In genomic region chrX:102835504-102836146, GRCh38 we compare ENCODE assay signal across 9 cellular contexts.
DNase-seq lines count a peak whose midpoint lies in the region; ATAC-seq and TF ChIP-seq lines count a peak whose summit lies in the region.
"Had no signal": no experiment of that assay in that cellular context is flagged by ENCODE, and none has a peak within 500 bp of the region (broad histone marks: within the 10 kb centered on the region; RNA-seq: fewer than 3 reads in every experiment).

No MANE protein-coding gene starts in this region.

- POLR2A ChIA-PET in CD8-positive, alpha-beta memory T cell (lab: Charles Lee), result no interaction called here

- no peaks in the 10 kb centered on the region for H3K27me3 Mint-ChIP-seq in osteocyte (ENCODE audit: unreplicated experiment)
- H3K27me3 Mint-ChIP-seq in CD8-positive, alpha-beta memory T cell, result peaks cover 0 to 4% of the 10 kb centered on the region in 2 donors
- H3K27me3 Mint-ChIP-seq: activated naive CD8-positive, alpha-beta T cell had no signal

- intact Hi-C loops in heart right ventricle (cut with DNase I) (no loop called here), Right ventricle myocardium inferior (cut with DNase I) (no loop called here)

- no peaks in the 10 kb centered on the region for H3K36me3 Mint-ChIP-seq in osteocyte (ENCODE audit: unreplicated experiment)
- peaks cover 0 to 23% (median 0%) of the 10 kb centered on the region in 3 donors for H3K36me3 Mint-ChIP-seq in CD8-positive, alpha-beta memory T cell

- H3K4me3 ChIP-seq in heart right ventricle, result no peak overlapping the region
- H3K4me3 ChIP-seq in CD8-positive, alpha-beta memory T cell (ENCODE audit: low read length), result no peak overlapping the region

- ATAC-seq in heart right ventricle (no peak), Right ventricle myocardium inferior (no peak)

- CTCF ChIA-PET in CD8-positive, alpha-beta memory T cell (lab: Charles Lee), result no interaction called here

- no peaks in the 10 kb centered on the region for H3K4me1 ChIP-seq in heart right ventricle
- no peaks in the 10 kb centered on the region for H3K4me1 ChIP-seq in CD8-positive, alpha-beta memory T cell (ENCODE audit: insufficient read depth, low read length)

- DNase-seq in heart right ventricle (no peak), Right ventricle myocardium inferior (ENCODE audit: missing footprints) (no peak), M059J (ENCODE audit: low read depth) (peak; percentile 35), cerebellar cortex (ENCODE audit: low spot score) (peak; percentile 15), osteocyte (ENCODE audit: extremely low spot score, unreplicated experiment) (no peak), GM19240 (ENCODE audit: insufficient read length, low spot score) (no peak), kidney glomerular epithelial cell (lab: John Stamatoyannopoulos, UW) (no peak)
- no peak for DNase-seq in CD8-positive, alpha-beta memory T cell

- no peak overlapping the region for H3K4me3 Mint-ChIP-seq in osteocyte (ENCODE audit: unreplicated experiment)
- no peak overlapping the region for H3K4me3 Mint-ChIP-seq in CD8-positive, alpha-beta memory T cell
- H3K4me3 Mint-ChIP-seq: activated naive CD8-positive, alpha-beta T cell had no signal

- H3K9me3 ChIP-seq in heart right ventricle, result no peaks in the 10 kb centered on the region
- no peaks in the 10 kb centered on the region for H3K9me3 ChIP-seq in CD8-positive, alpha-beta memory T cell (ENCODE audit: low read length)

- H3K36me3 ChIP-seq in heart right ventricle, result peaks cover 0 to 10% (median 0%) of the 10 kb centered on the region in 9 donors
- H3K36me3 ChIP-seq in CD8-positive, alpha-beta memory T cell (ENCODE audit: insufficient read depth, low read length), result no peaks in the 10 kb centered on the region

- H3K27ac Mint-ChIP-seq in osteocyte (ENCODE audit: unreplicated experiment), result no peak overlapping the region
- H3K27ac Mint-ChIP-seq in CD8-positive, alpha-beta memory T cell, result no peak overlapping the region
- H3K27ac Mint-ChIP-seq: activated naive CD8-positive, alpha-beta T cell had no signal

- H3K4me1 Mint-ChIP-seq in osteocyte (ENCODE audit: unreplicated experiment), result peaks cover 2% of the 10 kb centered on the region
- no peaks in the 10 kb centered on the region for H3K4me1 Mint-ChIP-seq in CD8-positive, alpha-beta memory T cell

- peak in 7 of 9 donors; percentile 39 to 60 (median 48) for TF ChIP-seq CTCF in heart right ventricle (IDR thresholded peaks at IDR 0.05)
- peak; percentile 64 for TF ChIP-seq CTCF in osteocyte (IDR thresholded peaks at IDR 0.05)

- H3K27ac ChIP-seq in heart right ventricle, result no peak overlapping the region
- H3K27ac ChIP-seq in CD8-positive, alpha-beta memory T cell (ENCODE audit: low read depth, low read length), result no peak overlapping the region

- peaks cover 3% of the 10 kb centered on the region for H3K9me3 Mint-ChIP-seq in osteocyte (ENCODE audit: unreplicated experiment)
- H3K9me3 Mint-ChIP-seq in CD8-positive, alpha-beta memory T cell, result no peaks in the 10 kb centered on the region

- no peaks in the 10 kb centered on the region for H3K27me3 ChIP-seq in heart right ventricle
- H3K27me3 ChIP-seq in CD8-positive, alpha-beta memory T cell (ENCODE audit: insufficient read depth, low read length, poor library complexity, severe bottlenecking), result no peaks in the 10 kb centered on the region

- 75 to 76% methylated on average over 5 of the region's 5 CpGs for WGBS in heart right ventricle, 2 donors

Comparison
In these comparisons a context has a peak if more than half of its experiments do, and no peak if none do; other contexts are left out.
1. DNase-seq: peak in M059J (single experiment) and cerebellar cortex (single experiment); none in heart right ventricle (0 of 2), Right ventricle myocardium inferior (single experiment), osteocyte (single experiment), CD8-positive, alpha-beta memory T cell (0 of 5), GM19240 (single experiment) and kidney glomerular epithelial cell (single experiment).